Comparison of ENCODE assay signal across 25 cellular contexts in genomic region chr4:135201081-135201480, GRCh38.
"Had no signal": no experiment of that assay in that cellular context is flagged by ENCODE, and none has a peak within 500 bp of the region (broad histone marks: within the 10 kb centered on the region; RNA-seq: fewer than 3 reads in every experiment).

No MANE protein-coding gene starts in this region.

- H3K4me1 Mint-ChIP-seq: activated T-helper 17 cell treated with anti-CD3 and anti-CD28 coated beads, Interleukin-2, amount 50 U/mL, for 72 hours; natural killer cell had no signal

- H3K9me3 Mint-ChIP-seq: T-helper 1 cell treated with Interleukin-12 subunit alpha and Interleukin-12 subunit beta and Interleukin-4 antibody, amounts not matched to agents 30 μg/mL and 1 μg/mL, for 36 hours; WTC11 had no signal

- H3K4me3 Mint-ChIP-seq: activated T-cell treated with anti-CD3 and anti-CD28 coated beads, Interleukin-2, amount 50 U/mL, for 24 hours; activated T-helper 17 cell treated with anti-CD3 and anti-CD28 coated beads, Interleukin-2, amount 50 U/mL, for 72 hours; mesothelial cell of epicardium; natural killer cell; stimulated activated naive CD8-positive, alpha-beta T cell treated with anti-CD3 and anti-CD28 coated beads, Interleukin-15, Interleukin-2, amounts not matched to agents 100 ng/mL and 50 ng/mL, for 24 hours; T-helper 1 cell treated with Interleukin-12 subunit alpha and Interleukin-12 subunit beta and Interleukin-4 antibody, amounts not matched to agents 30 μg/mL and 1 μg/mL, for 36 hours; WTC11 had no signal

- DNase-seq: activated CD4-positive, alpha-beta T cell treated with anti-CD3 and anti-CD28 coated beads, Interleukin-2, amount 50 U/mL, for 4 hours; activated CD8-positive, alpha-beta memory T cell treated with anti-CD3 and anti-CD28 coated beads for 24 hours; activated CD8-positive, alpha-beta memory T cell treated with anti-CD3 and anti-CD28 coated beads, Interleukin-2, amount 50 U/mL, for 4 hours; activated T-cell treated with anti-CD3 and anti-CD28 coated beads, Interleukin-2, amount 50 U/mL, for 24 hours; adrenal gland; body of pancreas; caudate nucleus; effector memory CD4-positive, alpha-beta T cell; gastrocnemius medialis; hypothalamus; left ventricle myocardium superior; mammary epithelial cell; natural killer cell; right cardiac atrium; stimulated activated CD4-positive, alpha-beta T cell treated with anti-CD3 and anti-CD28 coated beads, Interleukin-1b, Interleukin-23, amount 100 ng/mL, for 48 hours; T1000; tibial artery had no signal

- H3K9me3 ChIP-seq: adrenal gland, body of pancreas, gastrocnemius medialis, tibial artery had no signal

- H3K36me3 Mint-ChIP-seq: activated naive CD4-positive, alpha-beta T cell treated with anti-CD3 and anti-CD28 coated beads, Interleukin-2, amount 50 U/mL, for 72 hours; mesothelial cell of epicardium; natural killer cell; WTC11 had no signal

- H3K27ac Mint-ChIP-seq: activated naive CD4-positive, alpha-beta T cell treated with anti-CD3 and anti-CD28 coated beads, Interleukin-2, amount 50 U/mL, for 72 hours; activated T-cell treated with anti-CD3 and anti-CD28 coated beads, Interleukin-2, amount 50 U/mL, for 24 hours; activated T-helper 17 cell treated with anti-CD3 and anti-CD28 coated beads, Interleukin-2, amount 50 U/mL, for 72 hours; mesothelial cell of epicardium; natural killer cell; progenitor cell of endocrine pancreas; stimulated activated naive CD8-positive, alpha-beta T cell treated with anti-CD3 and anti-CD28 coated beads, Interleukin-15, Interleukin-2, amounts not matched to agents 100 ng/mL and 50 ng/mL, for 24 hours; T-helper 1 cell treated with Interleukin-12 subunit alpha and Interleukin-12 subunit beta and Interleukin-4 antibody, amounts not matched to agents 30 μg/mL and 1 μg/mL, for 36 hours; WTC11 had no signal

- H3K36me3 ChIP-seq: adrenal gland, gastrocnemius medialis, tibial artery had no signal

- H3K4me1 ChIP-seq: adrenal gland, body of pancreas, gastrocnemius medialis, tibial artery had no signal

- H3K4me3 ChIP-seq: adrenal gland, body of pancreas, gastrocnemius medialis, tibial artery had no signal

- H3K27me3 ChIP-seq: adrenal gland, body of pancreas, gastrocnemius medialis, tibial artery had no signal

- H3K27ac ChIP-seq: adrenal gland, body of pancreas, gastrocnemius medialis, tibial artery had no signal

- ATAC-seq: activated naive CD4-positive, alpha-beta T cell treated with anti-CD3 and anti-CD28 coated beads, Interleukin-2, amount 50 U/mL, for 72 hours; activated T-helper 17 cell treated with anti-CD3 and anti-CD28 coated beads, Interleukin-2, amount 50 U/mL, for 72 hours; body of pancreas; esophagus mucosa; gastrocnemius medialis; left ventricle myocardium superior; natural killer cell; right cardiac atrium had no signal

- H3K27me3 Mint-ChIP-seq: activated T-cell treated with anti-CD3 and anti-CD28 coated beads, Interleukin-2, amount 50 U/mL, for 24 hours; activated T-helper 17 cell treated with anti-CD3 and anti-CD28 coated beads, Interleukin-2, amount 50 U/mL, for 72 hours; progenitor cell of endocrine pancreas; stimulated activated naive CD8-positive, alpha-beta T cell treated with anti-CD3 and anti-CD28 coated beads, Interleukin-15, Interleukin-2, amounts not matched to agents 100 ng/mL and 50 ng/mL, for 24 hours had no signal
